8 cellular contexts compared by ENCODE assay signal in the genomic region with DNA sequence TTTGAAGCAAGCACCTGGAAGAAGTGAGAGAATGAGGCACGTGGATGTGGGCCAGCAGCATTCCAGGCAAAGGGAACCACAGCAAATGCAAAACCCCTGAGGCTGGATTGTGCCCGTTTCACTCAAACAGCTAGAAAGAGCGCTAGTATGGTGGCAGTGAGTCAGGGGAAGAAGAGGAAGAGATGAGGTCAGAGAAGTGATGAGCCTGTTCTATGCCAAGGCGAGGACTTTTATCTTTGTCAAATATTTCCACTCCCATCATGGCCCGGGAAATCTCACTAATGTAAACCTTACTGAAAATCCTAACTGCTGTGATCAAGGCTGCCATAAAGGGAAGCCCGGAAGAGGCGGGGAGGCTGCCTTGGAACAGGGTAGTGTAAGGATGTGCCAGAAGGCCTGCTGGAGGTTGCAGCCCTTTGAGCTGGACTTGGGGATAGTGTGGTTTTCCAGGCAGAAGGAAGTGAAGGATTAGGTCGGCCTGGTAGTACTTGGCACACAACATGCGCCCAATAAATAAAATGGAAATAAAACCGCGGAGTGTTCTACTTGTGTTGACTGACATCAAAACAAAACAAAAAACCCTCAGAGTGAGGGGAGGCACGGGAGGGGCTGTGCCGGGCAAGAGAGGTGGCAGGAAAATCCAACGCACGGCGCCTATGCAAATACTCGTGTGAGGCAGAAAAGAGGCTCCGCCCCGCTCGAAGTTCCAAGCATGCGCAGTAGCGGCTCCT. TPM values are rescaled to one million over a fixed set of nuclear protein-coding genes. Genes with fewer than 3 reads are reported as not detected.
A peak's percentile ranks its signal among the peaks of the same experiment; 100 is the strongest.
DNase-seq lines count a peak whose midpoint lies in the region; ATAC-seq and TF ChIP-seq lines count a peak whose summit lies in the region.

No MANE protein-coding gene starts in this region.

- H3K4ac ChIP-seq in IMR-90 (ENCODE audit: low read depth, low read length) = peak overlapping the region; percentile 57

- peaks cover 10% of the 10 kb centered on the region; the same call in 1 of the 2 replicates for H3K4me1 ChIP-seq in IMR-90 (ENCODE audit: control insufficient read depth, insufficient read depth, low read length)

- peak overlapping the region; percentile 8; the same call in 1 of the 2 replicates for H3K14ac ChIP-seq in IMR-90 (replicated peaks; ENCODE audit: low read depth, low read length)

- no peak; the same call in 1 of the 2 replicates for TF ChIP-seq POLR2A in IMR-90 (IDR thresholded peaks at IDR 0.05; ENCODE audit: low read depth, low read length)

- H3K9me3 ChIP-seq in IMR-90 (ENCODE audit: control insufficient read depth, insufficient read depth, low read length) = no peaks in the 10 kb centered on the region

- H2BK5ac ChIP-seq in IMR-90 (ENCODE audit: low read depth, low read length, poor library complexity, severe bottlenecking) = peak overlapping the region; percentile 64

- peak overlapping the region; percentile 69 for H3K4me2 ChIP-seq in IMR-90 (ENCODE audit: low read depth, low read length)

- ATAC-seq in IMR-90 (ENCODE audit: low read depth) = peak; percentile 3
- ATAC-seq in WTC11 = peak; percentile 12
- ATAC-seq in natural killer cell = no peak
- no peak for ATAC-seq in HG03045 (IDR thresholded peaks at IDR 0.05; ENCODE audit: unreplicated experiment)
- no peak for ATAC-seq in HG02678 (IDR thresholded peaks at IDR 0.05; ENCODE audit: unreplicated experiment)

- peaks cover 0 to 36% of the 10 kb centered on the region in 2 experiments; a peak in 2 of 4 replicates for H3K79me1 ChIP-seq in IMR-90 (ENCODE audit: low read depth in 1 of 2, low read length in 2 of 2)

- TF ChIP-seq RAD21 in IMR-90 (IDR thresholded peaks at IDR 0.05; ENCODE audit: low read length) = no peak

- CTCF ChIA-PET in IMR-90 (lab: Yijun Ruan, JAX) (no interaction called here), WTC11 (lab: Charles Lee) (interaction anchor here (0.9 to 1.5 kb wide), 6 partner anchors 17 to 306 kb away, joined by 3 to 18 read pairs (median 6); no protein-coding TSS in a partner anchor)

- H3K27ac Mint-ChIP-seq in WTC11 (peak overlapping the region; percentile 96), natural killer cell (peak overlapping the region; percentile 95 to 98)

- peak overlapping the region; percentile 58 for H3K27ac ChIP-seq in IMR-90 (ENCODE audit: insufficient read depth, low read length)

- WGBS in IMR-90 (ENCODE audit: extremely low coverage in 2 of 2, insufficient read length in 1 of 2), 2 experiments = 18% methylated on average over 3 of the region's 22 CpGs; no CpG with 5 or more reads in 1 of the 2 experiments

- peak overlapping the region; percentile 24; the same call in 1 of the 2 replicates for H4K5ac ChIP-seq in IMR-90 (ENCODE audit: low read depth, low read length)

- no peaks in the 10 kb centered on the region for H3K27me3 ChIP-seq in IMR-90 (ENCODE audit: control insufficient read depth, insufficient read depth, low read length)

- H2BK20ac ChIP-seq in IMR-90 (ENCODE audit: low read depth, low read length) = no peak overlapping the region

- H3K18ac ChIP-seq in IMR-90 (ENCODE audit: low read depth, low read length) = 0 out of 2 replicates have a peak overlapping the region, but pooled peaks have one; percentile 1

- TF ChIP-seq CTCF in IMR-90 (conservative IDR thresholded peaks at IDR 0.05; ENCODE audit: low read depth, low read length) (no peak), WTC11 (IDR thresholded peaks at IDR 0.05) (no peak), epithelial cell of proximal tubule (conservative IDR thresholded peaks at IDR 0.05; ENCODE audit: low read depth, low read length) (no peak), natural killer cell (IDR thresholded peaks at IDR 0.05) (no peak)

- no peak overlapping the region for H2BK120ac ChIP-seq in IMR-90 (ENCODE audit: low read depth, low read length)

- dilution Hi-C loops in IMR-90 (cut with HindIII; ENCODE audit: low sequenced_read_pairs, unreplicated experiment) = no loop called here

- no peaks in the 10 kb centered on the region; the same call in 1 of the 2 replicates for H3K27me3 Mint-ChIP-seq in WTC11 (ENCODE audit: low read depth)
- no peaks in the 10 kb centered on the region for H3K27me3 Mint-ChIP-seq in natural killer cell (ENCODE audit: low read depth in 2 of 2)

- peak overlapping the region; percentile 84 for H2AK9ac ChIP-seq in IMR-90 (replicated peaks; ENCODE audit: low read depth, low read length, poor library complexity)

- H3K4me1 Mint-ChIP-seq in WTC11 = peaks cover 30% of the 10 kb centered on the region
- peaks cover 36 to 46% of the 10 kb centered on the region in 2 donors for H3K4me1 Mint-ChIP-seq in natural killer cell

- H2BK15ac ChIP-seq in IMR-90 (ENCODE audit: low read depth, low read length) = no peak overlapping the region

- peaks cover 38% of the 10 kb centered on the region for H3K36me3 ChIP-seq in IMR-90 (ENCODE audit: control insufficient read depth, insufficient read depth, low read length)

- H3K4me3 ChIP-seq in IMR-90 (ENCODE audit: insufficient read depth, low read depth, low read length) = peak overlapping the region; percentile 23
- H3K4me3 ChIP-seq in epithelial cell of proximal tubule (ENCODE audit: low read depth, low read length) = peak overlapping the region; percentile 27

- peak overlapping the region; percentile 71; the same call in 1 of the 2 replicates for H3K23ac ChIP-seq in IMR-90 (ENCODE audit: low read depth, low read length)

- peaks cover 86% of the 10 kb centered on the region for H4K20me1 ChIP-seq in IMR-90 (ENCODE audit: insufficient read depth, low read length)

- H3K4me3 Mint-ChIP-seq in WTC11 (peak overlapping the region; percentile 90), natural killer cell (peak overlapping the region; percentile 94)

- peaks cover 26% of the 10 kb centered on the region for H3K9me1 ChIP-seq in IMR-90 (ENCODE audit: insufficient read depth, low read length)

- no peak overlapping the region; the same call in 1 of the 2 replicates for H2AK5ac ChIP-seq in IMR-90 (ENCODE audit: low read depth, low read length)

- no TSS peak for BruUV-seq in IMR-90 (replicated peaks; lab: Mats Ljungman, UMichigan)

- peak overlapping the region; percentile 93 for H2AFZ ChIP-seq in IMR-90 (replicated peaks; ENCODE audit: low read length, poor library complexity)

- H3K9ac ChIP-seq in IMR-90 (ENCODE audit: low read depth, low read length) = peak overlapping the region; percentile 50

- DNase-seq in CD1c-positive myeloid dendritic cell (ENCODE audit: extremely low spot score) (peak; percentile 58), IMR-90 (peak; percentile 62), WTC11 (ENCODE audit: low spot score) (no peak), epithelial cell of proximal tubule (ENCODE audit: low read depth) (no peak), natural killer cell (no peak), C1 segment of cervical spinal cord (lab: John Stamatoyannopoulos, UW) (no peak)

- H3K36me3 Mint-ChIP-seq in WTC11 (peaks cover 44% of the 10 kb centered on the region), natural killer cell (no peaks in the 10 kb centered on the region)

- H3K9me3 Mint-ChIP-seq in WTC11 = no peaks in the 10 kb centered on the region
- H3K9me3 Mint-ChIP-seq in natural killer cell = no peaks in the 10 kb centered on the region

- H4K8ac ChIP-seq in IMR-90 (ENCODE audit: low read depth in 2 of 2, low read length in 2 of 2) = peak overlapping the region; percentile 4 to 38; a peak in 1 of 4 replicates

- in situ Hi-C loops in IMR-90 (cut with MboI; ENCODE audit: low sequenced_read_pairs) = loop anchor here (25.0 kb wide), 1 partner anchor 420 kb away; a partner anchor contains a TSS

- H4K91ac ChIP-seq in IMR-90 (ENCODE audit: insufficient read depth, low read depth, low read length) = peak overlapping the region; percentile 20; the same call in 1 of the 2 replicates

- peak overlapping the region; percentile 16; the same call in 1 of the 2 replicates for H3K56ac ChIP-seq in IMR-90 (ENCODE audit: extremely low read depth, insufficient read depth, low read length)

- intact Hi-C loops in IMR-90 (cut with micrococcal nuclease) = loop anchor here (1.0 kb wide), 1 partner anchor 167 kb away; no protein-coding TSS in a partner anchor
- intact Hi-C loops in natural killer cell (cut with micrococcal nuclease) = loop anchor here (1.0 to 10.0 kb wide), 4 partner anchors 16 to 438 kb away; a partner anchor contains a TSS

- POLR2A ChIA-PET in IMR-90 (lab: Charles Lee; ENCODE audit: unreplicated experiment) (interaction anchor here (1.1 kb wide), 1 partner anchor 16 kb away, joined by 4 read pairs; no protein-coding TSS in a partner anchor), WTC11 (lab: Charles Lee) (interaction anchor here (0.5 to 2.3 kb wide), 8 partner anchors 14 to 145 kb away, joined by 3 to 14 read pairs (median 4); a partner anchor contains a TSS)

TF ChIP-seq in WTC11, 78 proteins besides CTCF, POLR2A, EP300 and RAD21 (continues in another document):
- TF ChIP-seq ZNF671 (CRISPR knock-in tag; IDR thresholded peaks at IDR 0.05) = no peak
- TF ChIP-seq SMAD4 (CRISPR knock-in tag; IDR thresholded peaks at IDR 0.05) = no peak

RNA-seq across cellular contexts. Expression of a gene that starts 1.2 kb away (rescaled TPM):
- total RNA-seq in IMR-90 (2012; rRNA removed) (69.4 and 85.3 TPM in 2 replicates), WTC11 (2021) (130 to 150 TPM (median 145 TPM) in 3 replicates), epithelial cell of proximal tubule (83.4 and 95.4 TPM in 2 replicates), natural killer cell (100 to 1,000 TPM; 112 to 140 (median 126) TPM)
- polyA plus RNA-seq in IMR-90 (2012; rRNA removed) = 106 and 116 TPM in 2 replicates
- polyA plus RNA-seq in IMR-90 (2012; cell fraction: cytosol; rRNA removed) = 72.0 and 131 TPM in 2 replicates
- polyA plus RNA-seq in IMR-90 (2012; cell fraction: nucleus; rRNA removed; ENCODE audit: low replicate concordance) = 187 and 297 TPM in 2 replicates

RNA-seq across cellular contexts. Expression of a gene that starts 15.5 kb away (rescaled TPM):
- 50.5 and 59.7 TPM in 2 replicates for total RNA-seq in IMR-90 (2012; rRNA removed)
- 33.0 and 33.5 TPM in 2 replicates for polyA plus RNA-seq in IMR-90 (2012; rRNA removed)
- polyA plus RNA-seq in IMR-90 (2012; cell fraction: cytosol; rRNA removed) = 18.8 and 25.3 TPM in 2 replicates
- polyA plus RNA-seq in IMR-90 (2012; cell fraction: nucleus; rRNA removed; ENCODE audit: low replicate concordance) = 110 and 113 TPM in 2 replicates
- 82.5 to 86.8 TPM (median 86.3 TPM) in 3 replicates for total RNA-seq in WTC11 (2021)
- total RNA-seq in epithelial cell of proximal tubule = 24.7 and 30.2 TPM in 2 replicates
- total RNA-seq in natural killer cell = 100 to 1,000 TPM; 107 to 131 (median 108) TPM

RNA-seq across cellular contexts. Expression of a gene that starts 23.7 kb away (rescaled TPM):
- 256 and 299 TPM in 2 replicates for total RNA-seq in IMR-90 (2012; rRNA removed)
- 343 and 366 TPM in 2 replicates for polyA plus RNA-seq in IMR-90 (2012; rRNA removed)
- 253 and 341 TPM in 2 replicates for polyA plus RNA-seq in IMR-90 (2012; cell fraction: cytosol; rRNA removed)
- polyA plus RNA-seq in IMR-90 (2012; cell fraction: nucleus; rRNA removed; ENCODE audit: low replicate concordance) = 285 and 480 TPM in 2 replicates
- total RNA-seq in WTC11 (2021) = 379 to 392 TPM (median 383 TPM) in 3 replicates
- total RNA-seq in epithelial cell of proximal tubule = 161 and 183 TPM in 2 replicates
- 100 to 1,000 TPM; 118 to 168 (median 120) TPM for total RNA-seq in natural killer cell

Comparison
In these comparisons a context has a peak if more than half of its experiments do, and no peak if none do; other contexts are left out.
1. DNase-seq: peak in CD1c-positive myeloid dendritic cell (single experiment) and IMR-90 (single experiment); none in WTC11 (single experiment), epithelial cell of proximal tubule (single experiment), natural killer cell (single experiment) and C1 segment of cervical spinal cord (0 of 14).
2. ATAC-seq: peak in IMR-90 (single experiment) and WTC11 (single experiment); none in natural killer cell (0 of 3), HG03045 (single experiment) and HG02678 (single experiment).